1 cellular context compared by ENCODE assay signal in the genomic region with DNA sequence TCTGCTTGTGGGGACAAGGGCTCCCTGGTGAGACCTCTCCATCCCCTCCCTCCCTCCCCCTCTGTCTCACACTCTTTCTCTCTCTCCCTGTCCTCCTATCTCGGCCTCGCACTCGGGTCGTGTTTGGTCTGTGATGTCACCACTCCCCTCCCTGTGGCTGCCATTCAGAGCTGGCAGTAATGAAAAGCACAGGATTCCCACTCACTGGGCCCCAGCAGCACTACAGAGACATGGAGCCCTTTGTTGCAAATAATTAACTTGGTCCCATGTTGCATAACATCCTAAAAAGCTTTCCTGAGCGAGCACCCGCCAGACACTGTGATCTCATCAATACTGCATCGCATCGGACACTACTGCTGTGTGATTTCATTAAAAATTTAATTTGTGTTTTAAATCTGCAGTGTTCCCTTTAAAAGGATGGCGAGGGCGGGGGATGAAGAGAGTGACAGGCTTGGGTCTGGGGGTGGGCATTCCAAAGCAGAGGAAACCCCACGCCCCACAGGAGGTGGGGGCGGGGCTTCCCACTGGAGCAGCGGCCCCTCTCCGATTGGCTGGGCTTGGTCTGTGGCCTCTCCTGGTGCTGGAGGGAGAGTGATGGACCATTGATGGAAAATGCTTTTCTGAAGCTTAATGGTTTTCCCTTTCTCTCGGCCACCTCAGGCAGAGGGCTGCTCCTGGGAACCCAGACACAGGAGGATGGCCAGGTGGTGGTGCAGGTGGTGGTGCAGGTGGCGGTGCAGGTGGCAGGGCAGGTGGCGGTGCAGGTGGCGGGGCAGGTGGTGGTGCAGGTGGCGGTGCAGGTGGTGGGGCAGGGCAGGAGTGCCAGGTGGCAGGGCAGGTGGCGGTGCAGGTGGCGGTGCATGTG.
TF ChIP-seq lines count a peak whose summit lies in the region.

No MANE protein-coding gene starts in this region.

TF ChIP-seq in SK-N-SH, 30 proteins besides CTCF, POLR2A, EP300 and RAD21 (continued from another document):
- TF ChIP-seq, protein P1, sequence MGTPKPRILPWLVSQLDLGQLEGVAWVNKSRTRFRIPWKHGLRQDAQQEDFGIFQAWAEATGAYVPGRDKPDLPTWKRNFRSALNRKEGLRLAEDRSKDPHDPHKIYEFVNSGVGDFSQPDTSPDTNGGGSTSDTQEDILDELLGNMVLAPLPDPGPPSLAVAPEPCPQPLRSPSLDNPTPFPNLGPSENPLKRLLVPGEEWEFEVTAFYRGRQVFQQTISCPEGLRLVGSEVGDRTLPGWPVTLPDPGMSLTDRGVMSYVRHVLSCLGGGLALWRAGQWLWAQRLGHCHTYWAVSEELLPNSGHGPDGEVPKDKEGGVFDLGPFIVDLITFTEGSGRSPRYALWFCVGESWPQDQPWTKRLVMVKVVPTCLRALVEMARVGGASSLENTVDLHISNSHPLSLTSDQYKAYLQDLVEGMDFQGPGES (IDR thresholded peaks at IDR 0.05; ENCODE audit: low read depth, low read length): no peak
- TF ChIP-seq SMC3 (IDR thresholded peaks at IDR 0.05; ENCODE audit: low read depth, low read length) (no peak), FOSL2 (IDR thresholded peaks at IDR 0.05; ENCODE audit: borderline replicate concordance, low read depth) (no peak), EZH2phosphoT487 (IDR thresholded peaks at IDR 0.05; ENCODE audit: borderline replicate concordance, low read depth) (no peak)
- TF ChIP-seq, protein P2, sequence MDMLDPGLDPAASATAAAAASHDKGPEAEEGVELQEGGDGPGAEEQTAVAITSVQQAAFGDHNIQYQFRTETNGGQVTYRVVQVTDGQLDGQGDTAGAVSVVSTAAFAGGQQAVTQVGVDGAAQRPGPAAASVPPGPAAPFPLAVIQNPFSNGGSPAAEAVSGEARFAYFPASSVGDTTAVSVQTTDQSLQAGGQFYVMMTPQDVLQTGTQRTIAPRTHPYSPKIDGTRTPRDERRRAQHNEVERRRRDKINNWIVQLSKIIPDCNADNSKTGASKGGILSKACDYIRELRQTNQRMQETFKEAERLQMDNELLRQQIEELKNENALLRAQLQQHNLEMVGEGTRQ (IDR thresholded peaks at IDR 0.05; ENCODE audit: borderline replicate concordance, low read depth, low read length): no peak
